9 cellular contexts compared by ENCODE assay signal in the genomic region with DNA sequence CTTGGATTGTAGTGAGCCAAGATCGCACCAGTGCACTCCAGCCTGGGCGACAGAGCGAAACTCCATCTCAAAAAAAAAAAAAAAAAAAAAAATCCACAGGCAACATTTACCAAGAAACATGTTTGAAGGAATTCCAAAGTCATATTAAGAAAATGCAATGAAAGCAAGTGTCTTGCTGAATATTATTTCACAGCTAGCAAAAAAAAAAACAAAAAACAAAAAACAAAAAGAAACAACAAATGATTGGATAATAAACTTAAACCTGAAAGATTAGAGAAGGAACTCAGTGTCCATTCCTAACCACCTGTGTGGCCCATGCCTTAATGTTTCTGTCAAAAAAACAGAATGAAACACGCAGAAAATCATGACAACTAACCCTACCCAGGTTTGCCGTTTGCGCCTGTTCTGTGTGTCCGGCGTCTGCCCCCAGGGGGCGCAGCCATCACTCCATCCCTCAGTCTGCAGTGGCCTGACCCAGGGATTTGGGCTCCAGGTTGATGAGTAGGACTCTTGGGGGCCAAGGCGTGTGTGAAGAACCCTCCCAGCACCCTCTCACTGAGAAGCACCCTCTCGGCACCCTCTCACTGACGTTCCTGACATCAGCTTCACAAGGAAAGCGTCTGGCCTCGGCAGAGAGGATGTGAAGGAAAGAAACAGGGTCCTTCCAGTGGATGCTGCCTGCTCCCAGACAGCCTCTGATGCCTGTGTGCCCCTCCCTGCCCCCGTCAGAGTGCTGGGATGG. TPM values are rescaled to one million over a fixed set of nuclear protein-coding genes. Genes with fewer than 3 reads are reported as not detected.
DNase-seq lines count a peak whose midpoint lies in the region; ATAC-seq and TF ChIP-seq lines count a peak whose summit lies in the region.
"Had no signal": no experiment of that assay in that cellular context is flagged by ENCODE, and none has a peak within 500 bp of the region (broad histone marks: within the 10 kb centered on the region; RNA-seq: fewer than 3 reads in every experiment).

No MANE protein-coding gene starts in this region.

- intact Hi-C loops in heart right ventricle (cut with DNase I): loop anchor here in 8 of 10 donors (5.0 kb wide), 3 partner anchors 40 to 930 kb away; no protein-coding TSS in a partner anchor

- TF ChIP-seq CTCF in DND-41 (IDR thresholded peaks at IDR 0.05; ENCODE audit: borderline replicate concordance, extremely low read depth, low read length, poor library complexity, severe bottlenecking): peak; percentile 96
- TF ChIP-seq CTCF in heart right ventricle (IDR thresholded peaks at IDR 0.05): peak; percentile 66 to 90 (median 84)

- no peaks in the 10 kb centered on the region for H3K9me3 Mint-ChIP-seq in activated naive CD4-positive, alpha-beta T cell treated with anti-CD3 and anti-CD28 coated beads, Interleukin-2, amount 50 U/mL, for 24 hours

- H3K4me1 Mint-ChIP-seq in activated naive CD4-positive, alpha-beta T cell treated with anti-CD3 and anti-CD28 coated beads, Interleukin-2, amount 50 U/mL, for 24 hours: peaks cover 17% of the 10 kb centered on the region

- H3K9ac ChIP-seq in DND-41 (ENCODE audit: low read depth, low read length): no peak overlapping the region

- H3K9me3 ChIP-seq in DND-41 (ENCODE audit: insufficient read depth, low read length, severe bottlenecking): no peaks in the 10 kb centered on the region
- no peaks in the 10 kb centered on the region for H3K9me3 ChIP-seq in heart right ventricle

- H3K27ac ChIP-seq in DND-41 (ENCODE audit: low read length): no peak overlapping the region
- peak overlapping the region in 1 of 10 donors; percentile 34 for H3K27ac ChIP-seq in heart right ventricle

- peak overlapping the region; percentile 46 for H3K27ac Mint-ChIP-seq in activated naive CD4-positive, alpha-beta T cell treated with anti-CD3 and anti-CD28 coated beads, Interleukin-2, amount 50 U/mL, for 24 hours

- DNase-seq in DND-41: peak; percentile 77
- DNase-seq in heart right ventricle: peak; percentile 62 to 74
- DNase-seq in stimulated activated CD4-positive, alpha-beta T cell treated with anti-CD3 and anti-CD28 coated beads, Interleukin-15, amount 100 ng/mL, for 1 hour (ENCODE audit: low read depth in 1 of 2, low spot score in 1 of 2): peak; percentile 68 to 73

- no peaks in the 10 kb centered on the region for H3K27me3 ChIP-seq in DND-41 (ENCODE audit: insufficient read depth, low read length, poor library complexity)
- peaks cover 0 to 12% (median 3%) of the 10 kb centered on the region in 7 donors for H3K27me3 ChIP-seq in heart right ventricle

- WGBS in heart right ventricle, 2 donors: 35 to 37% methylated on average over 15 of the region's 15 CpGs

- no peaks in the 10 kb centered on the region for H3K79me2 ChIP-seq in DND-41 (ENCODE audit: insufficient read depth, low read length)

- H3K36me3 Mint-ChIP-seq in activated naive CD4-positive, alpha-beta T cell treated with anti-CD3 and anti-CD28 coated beads, Interleukin-2, amount 50 U/mL, for 24 hours: peaks cover 1% of the 10 kb centered on the region

- H3K36me3 ChIP-seq in DND-41 (ENCODE audit: insufficient read depth, low read length) (peaks cover 62% of the 10 kb centered on the region), heart right ventricle (peaks cover 0 to 85% (median 0%) of the 10 kb centered on the region in 9 donors)

- no peaks in the 10 kb centered on the region for H3K27me3 Mint-ChIP-seq in activated naive CD4-positive, alpha-beta T cell treated with anti-CD3 and anti-CD28 coated beads, Interleukin-2, amount 50 U/mL, for 24 hours

- no peaks in the 10 kb centered on the region for H3K4me1 ChIP-seq in DND-41 (ENCODE audit: insufficient read depth, low read length)
- H3K4me1 ChIP-seq in heart right ventricle: peaks cover 0 to 10% (median 0%) of the 10 kb centered on the region in 9 donors

- H3K4me3 ChIP-seq in DND-41 (ENCODE audit: low read depth in 1 of 2, low read length in 2 of 2) (no peak overlapping the region), heart right ventricle (no peak overlapping the region)

- ATAC-seq in DND-41 (ENCODE audit: insufficient read depth, low read depth): peak; percentile 80
- ATAC-seq in HG03280 (IDR thresholded peaks at IDR 0.05; ENCODE audit: unreplicated experiment): peak; percentile 58
- ATAC-seq in SK-N-SH treated with all-trans-retinoic acid at 6 μM for 48 hours: peak; percentile 92
- ATAC-seq in heart right ventricle: peak; percentile 39 to 78 (median 68)
- no peak for ATAC-seq in HG03521 (IDR thresholded peaks at IDR 0.05; ENCODE audit: unreplicated experiment)
- no peak for ATAC-seq in GM19324 (IDR thresholded peaks at IDR 0.05; ENCODE audit: low FRiP score, unreplicated experiment)

- no peak overlapping the region for H3K4me3 Mint-ChIP-seq in activated naive CD4-positive, alpha-beta T cell treated with anti-CD3 and anti-CD28 coated beads, Interleukin-2, amount 50 U/mL, for 24 hours

- no peak overlapping the region for H3K4me2 ChIP-seq in DND-41 (ENCODE audit: insufficient read depth, low read length)

- no peak overlapping the region for H2AFZ ChIP-seq in DND-41 (ENCODE audit: low read depth, low read length)

- peaks cover 11% of the 10 kb centered on the region; the same call in 1 of the 2 replicates for H4K20me1 ChIP-seq in DND-41 (ENCODE audit: insufficient read depth, low read length)

TF ChIP-seq in SK-N-SH treated with all-trans-retinoic acid at 6 μM for 48 hours, 23 proteins besides CTCF, POLR2A, EP300 and RAD21:
- TF ChIP-seq, protein P1, sequence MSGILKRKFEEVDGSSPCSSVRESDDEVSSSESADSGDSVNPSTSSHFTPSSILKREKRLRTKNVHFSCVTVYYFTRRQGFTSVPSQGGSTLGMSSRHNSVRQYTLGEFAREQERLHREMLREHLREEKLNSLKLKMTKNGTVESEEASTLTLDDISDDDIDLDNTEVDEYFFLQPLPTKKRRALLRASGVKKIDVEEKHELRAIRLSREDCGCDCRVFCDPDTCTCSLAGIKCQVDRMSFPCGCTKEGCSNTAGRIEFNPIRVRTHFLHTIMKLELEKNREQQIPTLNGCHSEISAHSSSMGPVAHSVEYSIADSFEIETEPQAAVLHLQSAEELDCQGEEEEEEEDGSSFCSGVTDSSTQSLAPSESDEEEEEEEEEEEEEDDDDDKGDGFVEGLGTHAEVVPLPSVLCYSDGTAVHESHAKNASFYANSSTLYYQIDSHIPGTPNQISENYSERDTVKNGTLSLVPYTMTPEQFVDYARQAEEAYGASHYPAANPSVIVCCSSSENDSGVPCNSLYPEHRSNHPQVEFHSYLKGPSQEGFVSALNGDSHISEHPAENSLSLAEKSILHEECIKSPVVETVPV (CRISPR knock-in tag; IDR thresholded peaks at IDR 0.05): no peak
- TF ChIP-seq ZNF8 (CRISPR knock-in tag; IDR thresholded peaks at IDR 0.05): no peak
- TF ChIP-seq, protein P2, sequence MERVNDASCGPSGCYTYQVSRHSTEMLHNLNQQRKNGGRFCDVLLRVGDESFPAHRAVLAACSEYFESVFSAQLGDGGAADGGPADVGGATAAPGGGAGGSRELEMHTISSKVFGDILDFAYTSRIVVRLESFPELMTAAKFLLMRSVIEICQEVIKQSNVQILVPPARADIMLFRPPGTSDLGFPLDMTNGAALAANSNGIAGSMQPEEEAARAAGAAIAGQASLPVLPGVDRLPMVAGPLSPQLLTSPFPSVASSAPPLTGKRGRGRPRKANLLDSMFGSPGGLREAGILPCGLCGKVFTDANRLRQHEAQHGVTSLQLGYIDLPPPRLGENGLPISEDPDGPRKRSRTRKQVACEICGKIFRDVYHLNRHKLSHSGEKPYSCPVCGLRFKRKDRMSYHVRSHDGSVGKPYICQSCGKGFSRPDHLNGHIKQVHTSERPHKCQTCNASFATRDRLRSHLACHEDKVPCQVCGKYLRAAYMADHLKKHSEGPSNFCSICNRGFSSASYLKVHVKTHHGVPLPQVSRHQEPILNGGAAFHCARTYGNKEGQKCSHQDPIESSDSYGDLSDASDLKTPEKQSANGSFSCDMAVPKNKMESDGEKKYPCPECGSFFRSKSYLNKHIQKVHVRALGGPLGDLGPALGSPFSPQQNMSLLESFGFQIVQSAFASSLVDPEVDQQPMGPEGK (CRISPR knock-in tag; IDR thresholded peaks at IDR 0.05; ENCODE audit: borderline replicate concordance): no peak
- TF ChIP-seq ZNF70 (CRISPR knock-in tag; IDR thresholded peaks at IDR 0.05): no peak
- TF ChIP-seq TCF4 (CRISPR knock-in tag; IDR thresholded peaks at IDR 0.05; ENCODE audit: borderline replicate concordance): no peak
- TF ChIP-seq ARNTL (CRISPR knock-in tag; IDR thresholded peaks at IDR 0.05; ENCODE audit: borderline replicate concordance, low read depth): no peak
- TF ChIP-seq RARB (CRISPR knock-in tag; IDR thresholded peaks at IDR 0.05): no peak
TF ChIP-seq in SK-N-SH treated with all-trans-retinoic acid at 6 μM for 48 hours: peak in this region for 0.

RNA-seq across cellular contexts. Expression of a gene that starts 19.2 kb away (rescaled TPM):
- total RNA-seq in heart right ventricle: 100 to 1,000 TPM; 109 to 188 (median 148) TPM
- 100 to 1,000 TPM; 122 to 172 TPM for polyA plus RNA-seq in heart right ventricle

RNA-seq across cellular contexts. Expression of a gene that starts 28.0 kb away (rescaled TPM):
- total RNA-seq in heart right ventricle: 100 to 1,000 TPM in 1 of 10 donors, 10 to 100 TPM in 5, 1 to 10 TPM in 4; 5.1 to 151 (median 10.3) TPM
- polyA plus RNA-seq in heart right ventricle: 10 to 100 TPM; 12.4 to 12.7 TPM
- total RNA-seq: RPMI7951 had no signal

RNA-seq across cellular contexts. Expression of a gene that starts 47.1 kb away (rescaled TPM):
- 10 to 100 TPM; 42.4 to 67.2 (median 52.6) TPM for total RNA-seq in heart right ventricle
- 10 to 100 TPM; 68.1 to 83.6 TPM for polyA plus RNA-seq in heart right ventricle

Comparison
In these comparisons a context has a peak if more than half of its experiments do, and no peak if none do; other contexts are left out.
1. ATAC-seq: peak in DND-41 (single experiment), HG03280 (single experiment), SK-N-SH treated with all-trans-retinoic acid at 6 μM for 48 hours (single experiment) and heart right ventricle (8 of 8); none in HG03521 (single experiment) and GM19324 (single experiment).
2. Peak in every context shown above with its lines, with median percentiles within 50 percentile points of each other: DNase-seq.